13 cellular contexts compared by ENCODE assay signal in the genomic region with DNA sequence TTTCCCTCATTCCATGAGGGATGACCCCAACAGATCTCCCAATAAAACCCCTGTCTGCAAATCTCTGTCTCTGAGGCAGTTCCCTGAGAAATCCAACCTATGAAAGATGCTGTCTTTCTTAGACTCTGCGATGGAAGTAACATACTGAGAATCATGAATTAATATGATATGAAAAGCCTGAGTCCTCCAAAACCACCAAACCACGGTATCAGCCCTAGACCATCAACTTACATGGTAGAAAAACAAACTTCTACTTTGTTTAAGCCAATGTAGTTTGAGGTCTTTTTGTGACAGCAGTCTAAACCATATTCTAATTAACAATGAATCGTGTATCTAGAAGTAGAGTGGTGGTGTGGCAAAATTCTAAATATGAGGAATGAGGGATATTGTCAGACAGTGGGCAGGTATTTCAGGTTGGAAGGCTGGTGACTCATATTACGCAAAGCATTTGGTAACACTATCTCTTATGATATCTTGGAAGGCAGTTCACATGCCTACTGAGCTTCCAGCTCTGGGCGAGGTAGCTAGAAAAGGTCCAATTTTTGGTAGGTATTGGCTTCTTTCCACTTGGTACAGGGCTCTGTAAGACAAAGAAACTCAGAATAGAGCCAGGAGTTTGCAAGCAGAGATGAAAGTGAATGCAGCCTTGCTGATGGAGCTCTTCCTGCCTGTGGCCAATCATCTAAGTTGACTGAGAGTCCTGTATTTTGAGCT.
DNase-seq lines count a peak whose midpoint lies in the region; ATAC-seq and TF ChIP-seq lines count a peak whose summit lies in the region.
"Had no signal": no experiment of that assay in that cellular context is flagged by ENCODE, and none has a peak within 500 bp of the region (broad histone marks: within the 10 kb centered on the region; RNA-seq: fewer than 3 reads in every experiment).

No MANE protein-coding gene starts in this region.

- peak; percentile 52 for ATAC-seq in SK-N-SH treated with all-trans-retinoic acid at 6 μM for 48 hours
- ATAC-seq: activated T-helper 17 cell treated with anti-CD3 and anti-CD28 coated beads, Interleukin-2, amount 50 U/mL, for 72 hours had no signal

- DNase-seq in SK-N-SH (no peak), RWPE1 (ENCODE audit: low spot score) (peak; percentile 76), hepatocyte (ENCODE audit: low spot score) (no peak), suprapubic skin (ENCODE audit: low spot score in 2 of 2) (peak in 1 of 2 donors; percentile 40), NCI-H526 treated with DMSO at 0.1 percent for 48 hours (lab: John Stamatoyannopoulos, UW) (no peak), SHP77 (lab: John Stamatoyannopoulos, UW) (no peak), testis (no peak)
- DNase-seq: activated CD4-positive, alpha-beta T cell treated with anti-CD3 and anti-CD28 coated beads for 4 hours; DMS153; uterus had no signal

- H3K36me3 ChIP-seq in SK-N-SH (replicated peaks in 1 of 2; ENCODE audit: control insufficient read depth in 1 of 2, insufficient read depth in 2 of 2, low read length in 1 of 2) (no peaks in the 10 kb centered on the region), hepatocyte (replicated peaks; ENCODE audit: insufficient read depth, low read depth) (no peaks in the 10 kb centered on the region), suprapubic skin (no peaks in the 10 kb centered on the region), testis (ENCODE audit: low read depth, missing control alignments) (no peaks in the 10 kb centered on the region)
- H3K36me3 ChIP-seq: uterus had no signal

- no peak overlapping the region for H3K4me2 ChIP-seq in SK-N-SH
- no peak overlapping the region for H3K4me2 ChIP-seq in hepatocyte

- H2AFZ ChIP-seq in SK-N-SH (ENCODE audit: low read depth) = no peak overlapping the region
- H2AFZ ChIP-seq in hepatocyte = no peak overlapping the region

- H3K79me2 ChIP-seq in SK-N-SH (ENCODE audit: insufficient read depth) (no peaks in the 10 kb centered on the region), hepatocyte (no peaks in the 10 kb centered on the region)

- TF ChIP-seq POLR2A in suprapubic skin (IDR thresholded peaks at IDR 0.05) (no peak), testis (IDR thresholded peaks at IDR 0.05) (no peak)

- TF ChIP-seq CTCF in SK-N-SH (IDR thresholded peaks at IDR 0.05) = no peak
- TF ChIP-seq CTCF in RWPE1 (conservative IDR thresholded peaks at IDR 0.05; ENCODE audit: low read depth) = no peak
- no peak for TF ChIP-seq CTCF in hepatocyte (IDR thresholded peaks at IDR 0.05; ENCODE audit: poor library complexity)
- TF ChIP-seq CTCF in suprapubic skin (IDR thresholded peaks at IDR 0.05) = no peak
- TF ChIP-seq CTCF in testis (IDR thresholded peaks at IDR 0.05) = no peak

- intact Hi-C loops in testis (cut with DNase I; ENCODE audit: low total_unique reads) = no loop called here

- H3K9me2 ChIP-seq in SK-N-SH = no peaks in the 10 kb centered on the region
- H3K9me2 ChIP-seq in hepatocyte (replicated peaks; ENCODE audit: insufficient read depth) = peaks cover 2% of the 10 kb centered on the region

- no peak for TF ChIP-seq RAD21 in SK-N-SH (IDR thresholded peaks at IDR 0.05; ENCODE audit: low read length)

- peaks cover 0 to 5% of the 10 kb centered on the region in 2 experiments; a peak in 1 of 4 replicates for H3K4me1 ChIP-seq in SK-N-SH (ENCODE audit: control insufficient read depth in 1 of 2, insufficient read depth in 2 of 2, low read depth in 1 of 2, low read length in 1 of 2)
- peaks cover 10% of the 10 kb centered on the region for H3K4me1 ChIP-seq in hepatocyte (ENCODE audit: insufficient read depth)
- H3K4me1 ChIP-seq in suprapubic skin = peaks cover 23% of the 10 kb centered on the region
- H3K4me1 ChIP-seq in testis = peaks cover 8% of the 10 kb centered on the region
- H3K4me1 ChIP-seq: uterus had no signal

- no peaks in the 10 kb centered on the region for H4K20me1 ChIP-seq in SK-N-SH (ENCODE audit: insufficient read depth)
- H4K20me1 ChIP-seq in hepatocyte (ENCODE audit: insufficient read depth, poor library complexity, severe bottlenecking) = no peaks in the 10 kb centered on the region

- H3K4me3 ChIP-seq in SK-N-SH (ENCODE audit: low read depth in 2 of 2, low read length in 1 of 2) (no peak overlapping the region), hepatocyte (no peak overlapping the region), suprapubic skin (no peak overlapping the region), testis (no peak overlapping the region)
- H3K4me3 ChIP-seq: lung, uterus had no signal

- no peak overlapping the region for H3K9ac ChIP-seq in SK-N-SH

- POLR2A ChIA-PET in SK-N-SH (lab: Yijun Ruan, JAX) (no interaction called here), RWPE1 (lab: Yijun Ruan, JAX; ENCODE audit: low non-redundant PET) (no interaction called here)

- CTCF ChIA-PET in SK-N-SH (lab: Yijun Ruan, JAX) = interaction anchor here (0.8 to 4.1 kb wide), 5 partner anchors 15 to 474 kb away, joined by 3 to 22 read pairs (median 5); no protein-coding TSS in a partner anchor
- CTCF ChIA-PET in RWPE1 (lab: Yijun Ruan, JAX) = no interaction called here

- WGBS in SK-N-SH (ENCODE audit: low lambda C conversion rate) = 72% methylated on average over 5 of the region's 5 CpGs
- WGBS in hepatocyte (ENCODE audit: low lambda C conversion rate, missing lambda C conversion rate) = 87% methylated on average over 5 of the region's 5 CpGs
- WGBS in suprapubic skin = 45% methylated on average over 5 of the region's 5 CpGs
- WGBS in testis, 2 donors = 91 to 97% methylated on average over 5 of the region's 5 CpGs

- no peaks in the 10 kb centered on the region for H3F3A ChIP-seq in SK-N-SH (replicated peaks; ENCODE audit: insufficient read depth)

- H3K27ac ChIP-seq in SK-N-SH (ENCODE audit: low read depth in 2 of 2, low read length in 1 of 2) (no peak overlapping the region), RWPE1 (peak overlapping the region; percentile 60), hepatocyte (peak overlapping the region; percentile 65), suprapubic skin (peak overlapping the region; percentile 73), testis (no peak overlapping the region)
- H3K27ac ChIP-seq: uterus had no signal

- TF ChIP-seq EP300 in SK-N-SH (IDR thresholded peaks at IDR 0.05; ENCODE audit: borderline replicate concordance in 1 of 2, low read depth in 1 of 2, low read length in 1 of 2) = no peak
- no peak for TF ChIP-seq EP300 in suprapubic skin (IDR thresholded peaks at IDR 0.05)

- H3K27me3 ChIP-seq in SK-N-SH (ENCODE audit: insufficient read depth) (no peaks in the 10 kb centered on the region), hepatocyte (no peaks in the 10 kb centered on the region), suprapubic skin (no peaks in the 10 kb centered on the region), testis (no peaks in the 10 kb centered on the region)
- H3K27me3 ChIP-seq: uterus had no signal

- no peaks in the 10 kb centered on the region for H3K9me3 ChIP-seq in SK-N-SH
- H3K9me3 ChIP-seq in hepatocyte (ENCODE audit: low read depth) = no peaks in the 10 kb centered on the region
- H3K9me3 ChIP-seq in suprapubic skin = no peaks in the 10 kb centered on the region
- H3K9me3 ChIP-seq in testis = no peaks in the 10 kb centered on the region
- H3K9me3 ChIP-seq: uterus had no signal

TF ChIP-seq in SK-N-SH treated with all-trans-retinoic acid at 6 μM for 48 hours, 23 proteins besides CTCF, POLR2A, EP300 and RAD21:
- no peak for TF ChIP-seq ZFP3 (CRISPR knock-in tag; IDR thresholded peaks at IDR 0.05)

TF ChIP-seq in SK-N-SH, 30 proteins besides CTCF, POLR2A, EP300 and RAD21:
- no peak for TF ChIP-seq GABPA (IDR thresholded peaks at IDR 0.05; ENCODE audit: low read depth)
- TF ChIP-seq, protein P1, sequence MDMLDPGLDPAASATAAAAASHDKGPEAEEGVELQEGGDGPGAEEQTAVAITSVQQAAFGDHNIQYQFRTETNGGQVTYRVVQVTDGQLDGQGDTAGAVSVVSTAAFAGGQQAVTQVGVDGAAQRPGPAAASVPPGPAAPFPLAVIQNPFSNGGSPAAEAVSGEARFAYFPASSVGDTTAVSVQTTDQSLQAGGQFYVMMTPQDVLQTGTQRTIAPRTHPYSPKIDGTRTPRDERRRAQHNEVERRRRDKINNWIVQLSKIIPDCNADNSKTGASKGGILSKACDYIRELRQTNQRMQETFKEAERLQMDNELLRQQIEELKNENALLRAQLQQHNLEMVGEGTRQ (IDR thresholded peaks at IDR 0.05; ENCODE audit: borderline replicate concordance, low read depth, low read length) = no peak
- TF ChIP-seq FOXM1 (IDR thresholded peaks at IDR 0.05; ENCODE audit: low read depth) = no peak
- TF ChIP-seq EZH2phosphoT487 (IDR thresholded peaks at IDR 0.05; ENCODE audit: borderline replicate concordance, low read depth) = no peak
- TF ChIP-seq CHD2 (IDR thresholded peaks at IDR 0.05; ENCODE audit: low read length, partially characterized antibody) = no peak
- no peak for TF ChIP-seq MXI1 (IDR thresholded peaks at IDR 0.05; ENCODE audit: low read depth, low read length)
- TF ChIP-seq YY1 (IDR thresholded peaks at IDR 0.05; ENCODE audit: low read depth) = no peak
- TF ChIP-seq TAF1 (IDR thresholded peaks at IDR 0.05; ENCODE audit: borderline replicate concordance, low read depth, low read length) = no peak
- TF ChIP-seq, protein P2, sequence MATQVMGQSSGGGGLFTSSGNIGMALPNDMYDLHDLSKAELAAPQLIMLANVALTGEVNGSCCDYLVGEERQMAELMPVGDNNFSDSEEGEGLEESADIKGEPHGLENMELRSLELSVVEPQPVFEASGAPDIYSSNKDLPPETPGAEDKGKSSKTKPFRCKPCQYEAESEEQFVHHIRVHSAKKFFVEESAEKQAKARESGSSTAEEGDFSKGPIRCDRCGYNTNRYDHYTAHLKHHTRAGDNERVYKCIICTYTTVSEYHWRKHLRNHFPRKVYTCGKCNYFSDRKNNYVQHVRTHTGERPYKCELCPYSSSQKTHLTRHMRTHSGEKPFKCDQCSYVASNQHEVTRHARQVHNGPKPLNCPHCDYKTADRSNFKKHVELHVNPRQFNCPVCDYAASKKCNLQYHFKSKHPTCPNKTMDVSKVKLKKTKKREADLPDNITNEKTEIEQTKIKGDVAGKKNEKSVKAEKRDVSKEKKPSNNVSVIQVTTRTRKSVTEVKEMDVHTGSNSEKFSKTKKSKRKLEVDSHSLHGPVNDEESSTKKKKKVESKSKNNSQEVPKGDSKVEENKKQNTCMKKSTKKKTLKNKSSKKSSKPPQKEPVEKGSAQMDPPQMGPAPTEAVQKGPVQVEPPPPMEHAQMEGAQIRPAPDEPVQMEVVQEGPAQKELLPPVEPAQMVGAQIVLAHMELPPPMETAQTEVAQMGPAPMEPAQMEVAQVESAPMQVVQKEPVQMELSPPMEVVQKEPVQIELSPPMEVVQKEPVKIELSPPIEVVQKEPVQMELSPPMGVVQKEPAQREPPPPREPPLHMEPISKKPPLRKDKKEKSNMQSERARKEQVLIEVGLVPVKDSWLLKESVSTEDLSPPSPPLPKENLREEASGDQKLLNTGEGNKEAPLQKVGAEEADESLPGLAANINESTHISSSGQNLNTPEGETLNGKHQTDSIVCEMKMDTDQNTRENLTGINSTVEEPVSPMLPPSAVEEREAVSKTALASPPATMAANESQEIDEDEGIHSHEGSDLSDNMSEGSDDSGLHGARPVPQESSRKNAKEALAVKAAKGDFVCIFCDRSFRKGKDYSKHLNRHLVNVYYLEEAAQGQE (IDR thresholded peaks at IDR 0.05; ENCODE audit: low read depth, low read length) = no peak
- no peak for TF ChIP-seq TEAD4 (IDR thresholded peaks at IDR 0.05; ENCODE audit: borderline replicate concordance, insufficient read depth)

Comparison
In these comparisons a context has a peak if more than half of its experiments do, and no peak if none do; other contexts are left out.
1. H3K27ac ChIP-seq: peak in RWPE1 (single experiment), hepatocyte (single experiment) and suprapubic skin (single experiment); none in SK-N-SH (0 of 2) and testis (0 of 2).